Comparison of ENCODE assay signal across 8 cellular contexts in the genomic region with DNA sequence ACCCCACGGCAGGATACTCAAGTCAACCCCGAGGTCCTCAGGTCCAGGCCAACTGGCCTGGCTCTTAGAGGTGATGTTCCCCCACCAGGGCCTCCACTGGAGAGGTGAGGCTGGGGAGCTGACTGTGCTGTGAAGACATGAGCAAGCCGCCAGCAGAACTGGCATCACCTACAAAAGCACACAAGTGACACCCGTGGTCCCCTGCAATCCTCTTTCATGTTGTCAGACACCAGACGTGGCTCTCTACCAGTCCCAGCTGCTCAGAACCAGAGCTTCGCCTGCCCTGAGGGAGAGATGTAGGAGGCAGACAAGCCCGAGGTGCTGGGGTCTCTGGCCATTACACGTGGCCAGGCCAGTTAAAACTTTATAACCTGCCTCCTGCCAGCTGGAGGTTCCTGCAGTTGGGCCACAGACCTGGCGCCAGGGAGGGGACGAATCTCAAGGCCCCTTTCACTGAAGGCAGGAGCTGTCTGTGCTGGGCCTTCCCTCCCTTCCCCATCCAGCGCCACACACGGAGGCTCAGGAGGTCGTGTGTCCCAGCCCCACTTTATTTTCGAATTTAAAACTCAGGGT. TPM values are rescaled to one million over a fixed set of nuclear protein-coding genes. Genes with fewer than 3 reads are reported as not detected.
DNase-seq lines count a peak whose midpoint lies in the region; ATAC-seq and TF ChIP-seq lines count a peak whose summit lies in the region.

No MANE protein-coding gene starts in this region.

- H3K4me2 ChIP-seq in KMS-11, result peak overlapping the region; percentile 89

- peaks cover 36% of the 10 kb centered on the region for H3K4me1 Mint-ChIP-seq in CD4-positive, alpha-beta T cell (ENCODE audit: low read depth)
- H3K4me1 Mint-ChIP-seq in natural killer cell, result peaks cover 20 to 21% of the 10 kb centered on the region in 2 donors

- peaks cover 9% of the 10 kb centered on the region for H4K20me1 ChIP-seq in KMS-11 (ENCODE audit: insufficient read depth)

- H3K4me3 Mint-ChIP-seq in CD4-positive, alpha-beta T cell, result peak overlapping the region; percentile 87
- peak overlapping the region; percentile 63 for H3K4me3 Mint-ChIP-seq in natural killer cell

- CTCF ChIA-PET in CD4-positive, alpha-beta T cell (lab: Charles Lee), result interaction anchor here (0.6 to 5.0 kb wide), 3 partner anchors 16 to 45 kb away, joined by 3 to 105 read pairs (median 3); no protein-coding TSS in a partner anchor

- no peaks in the 10 kb centered on the region for H3K27me3 Mint-ChIP-seq in CD4-positive, alpha-beta T cell
- H3K27me3 Mint-ChIP-seq in natural killer cell (ENCODE audit: low read depth in 2 of 2), result no peaks in the 10 kb centered on the region

- 33% methylated on average over 7 to 14 of the region's 14 CpGs for WGBS in body of pancreas, 2 donors
- 46 to 49% methylated on average over 14 of the region's 14 CpGs for WGBS in aorta, 2 donors

- no peaks in the 10 kb centered on the region for H3K27me3 ChIP-seq in CD4-positive, alpha-beta T cell (ENCODE audit: control insufficient read depth, insufficient read depth, low read length)
- H3K27me3 ChIP-seq in KMS-11 (ENCODE audit: insufficient read depth, low read depth), result no peaks in the 10 kb centered on the region
- H3K27me3 ChIP-seq in body of pancreas, result no peaks in the 10 kb centered on the region
- H3K27me3 ChIP-seq in aorta (ENCODE audit: control insufficient read depth in 1 of 2, insufficient read depth in 2 of 2, low read length in 1 of 2), result no peaks in the 10 kb centered on the region

- no peak overlapping the region for H3K4me3 ChIP-seq in KMS-11 (IDR thresholded peaks at IDR 0.05; ENCODE audit: insufficient read depth, low read depth, low read length)
- H3K4me3 ChIP-seq in body of pancreas, result no peak overlapping the region
- no peak overlapping the region for H3K4me3 ChIP-seq in aorta (ENCODE audit: low read length in 2 of 2)

- DNase-seq in CD4-positive, alpha-beta T cell, result peak in 6 of 10 experiments; percentile 5 to 32 (median 10)
- DNase-seq in body of pancreas, result peak in 1 of 4 donors; percentile 34
- no peak for DNase-seq in natural killer cell
- no peak for DNase-seq in aorta
- no peak for DNase-seq in NCI-H510A treated with DMSO at 0.1 percent for 48 hours (lab: John Stamatoyannopoulos, UW)
- DNase-seq in SK-N-DZ (ENCODE audit: low spot score), result no peak

- H3K9ac ChIP-seq in KMS-11, result peak overlapping the region; percentile 69; the same call in 1 of the 2 replicates

- peaks cover 5% of the 10 kb centered on the region; the same call in 1 of the 2 replicates for H3K79me2 ChIP-seq in KMS-11 (ENCODE audit: insufficient read depth, low read depth)

- peaks cover 49% of the 10 kb centered on the region for H3K36me3 Mint-ChIP-seq in CD4-positive, alpha-beta T cell (ENCODE audit: low read depth)
- peaks cover 6% of the 10 kb centered on the region for H3K36me3 Mint-ChIP-seq in natural killer cell

- TF ChIP-seq CTCF in CD4-positive, alpha-beta T cell (IDR thresholded peaks at IDR 0.05), result no peak
- TF ChIP-seq CTCF in KMS-11 (conservative IDR thresholded peaks at IDR 0.05; ENCODE audit: low read depth, low read length) (no peak), body of pancreas (IDR thresholded peaks at IDR 0.05) (no peak), natural killer cell (IDR thresholded peaks at IDR 0.05) (no peak)

- H3K27ac ChIP-seq in CD4-positive, alpha-beta T cell (ENCODE audit: low read depth, low read length), result peak overlapping the region; percentile 73
- H3K27ac ChIP-seq in KMS-11, result peak overlapping the region; percentile 56; the same call in 1 of the 2 replicates
- H3K27ac ChIP-seq in body of pancreas, result peak overlapping the region; percentile 89 to 95 (median 93)
- peak overlapping the region in 1 of 2 donors; percentile 52 for H3K27ac ChIP-seq in aorta (ENCODE audit: low read depth in 1 of 2, low read length in 2 of 2)

- peak overlapping the region; percentile 6; the same call in 1 of the 2 replicates for H2AFZ ChIP-seq in KMS-11 (ENCODE audit: low read depth)

- intact Hi-C loops in CD4-positive, alpha-beta T cell (cut with DNase I, micrococcal nuclease), result loop anchor here (1.0 to 10.0 kb wide), 10 partner anchors 20 to 1359 kb away; partner anchors contain the start of genes SAMD8 (in 2 of the 2), VDAC2 (in 2 of the 2), ADK (in 1 of the 2) and AP3M1 (in 1 of the 2)
- intact Hi-C loops in body of pancreas (cut with DNase I) (no loop called here), natural killer cell (cut with micrococcal nuclease) (loop anchor here (1.0 to 2.0 kb wide), 2 partner anchors 23 to 123 kb away; partner anchors contain the start of genes SAMD8 and VDAC2), aorta (cut with DNase I) (loop anchor here (2.0 to 5.0 kb wide), 3 partner anchors 46 to 123 kb away; partner anchors contain the start of gene SAMD8 (in 2 of the 2))

- no peaks in the 10 kb centered on the region for H3K9me3 Mint-ChIP-seq in CD4-positive, alpha-beta T cell
- H3K9me3 Mint-ChIP-seq in natural killer cell, result no peaks in the 10 kb centered on the region

- no peak for ATAC-seq in CD4-positive, alpha-beta T cell (ENCODE audit: poor library complexity)
- ATAC-seq in body of pancreas (no peak), natural killer cell (no peak), GM18909 (IDR thresholded peaks at IDR 0.05; ENCODE audit: poor library complexity, unreplicated experiment) (no peak), aorta (ENCODE audit: low FRiP score) (no peak)

- no peak for TF ChIP-seq POLR2A in body of pancreas (IDR thresholded peaks at IDR 0.05)

- H3K27ac Mint-ChIP-seq in CD4-positive, alpha-beta T cell, result peak overlapping the region; percentile 90
- peak overlapping the region; percentile 86 to 94 for H3K27ac Mint-ChIP-seq in natural killer cell

- H3K36me3 ChIP-seq in KMS-11 (ENCODE audit: insufficient read depth) (peaks cover 6% of the 10 kb centered on the region; the same call in 1 of the 2 replicates), body of pancreas (replicated peaks in 1 of 2; ENCODE audit: insufficient read depth in 1 of 2, low read depth in 2 of 2) (peaks cover 0 to 9% of the 10 kb centered on the region in 2 donors), aorta (ENCODE audit: control insufficient read depth in 1 of 2, insufficient read depth in 2 of 2, low read length in 1 of 2) (no peaks in the 10 kb centered on the region)

- POLR2A ChIA-PET in CD4-positive, alpha-beta T cell (lab: Charles Lee), result interaction anchor here (1.2 to 9.2 kb wide), 6 partner anchors 9 to 407 kb away, joined by 4 to 208 read pairs (median 10); partner anchors contain the start of genes KAT6B, SAMD8 and VDAC2

- H3K4me1 ChIP-seq in KMS-11 (ENCODE audit: low read depth, poor library complexity, severe bottlenecking) (peaks cover 37% of the 10 kb centered on the region), body of pancreas (peaks cover 60% of the 10 kb centered on the region), aorta (ENCODE audit: control insufficient read depth in 1 of 2, insufficient read depth in 2 of 2, low read length in 2 of 2) (no peaks in the 10 kb centered on the region)

- H3K9me3 ChIP-seq in CD4-positive, alpha-beta T cell (ENCODE audit: control insufficient read depth, low read length), result no peaks in the 10 kb centered on the region
- H3K9me3 ChIP-seq in body of pancreas, result no peaks in the 10 kb centered on the region
- no peaks in the 10 kb centered on the region for H3K9me3 ChIP-seq in aorta (ENCODE audit: control insufficient read depth, low read length)

RNA-seq across cellular contexts. Expression of gene COMTD1, which starts 2.2 kb away (rescaled TPM):
- 10 to 100 TPM in 1 of 2 experiments, 1 to 10 TPM in 1; 9.5 to 10.5 TPM for total RNA-seq in CD4-positive, alpha-beta T cell
- total RNA-seq in body of pancreas (100 to 1,000 TPM; 156 to 301 TPM), natural killer cell (10 to 100 TPM; 19.9 to 25.1 (median 20.1) TPM), aorta (10 to 100 TPM; 12.9 to 14.3 TPM)
- 10 to 100 TPM; 31.1 to 60.8 TPM for polyA plus RNA-seq in aorta
- 32.1 and 37.4 TPM in 2 replicates for polyA plus RNA-seq in SK-N-DZ (2014; cell fraction: cytosol; rRNA removed)
- polyA plus RNA-seq in SK-N-DZ (2014; cell fraction: nucleus; rRNA removed), result 116 and 123 TPM in 2 replicates

RNA-seq across cellular contexts. Expression of gene VDAC2, which starts 22.9 kb away (rescaled TPM):
- total RNA-seq in CD4-positive, alpha-beta T cell, result 100 to 1,000 TPM; 141 to 147 TPM
- total RNA-seq in body of pancreas (10 to 100 TPM; 52.7 to 71.3 TPM), natural killer cell (100 to 1,000 TPM; 110 to 124 (median 117) TPM), aorta (100 to 1,000 TPM; 103 to 108 TPM)
- polyA plus RNA-seq in aorta, result 100 to 1,000 TPM; 120 to 183 TPM
- polyA plus RNA-seq in SK-N-DZ (2014; cell fraction: cytosol; rRNA removed), result 283 and 329 TPM in 2 replicates
- polyA plus RNA-seq in SK-N-DZ (2014; cell fraction: nucleus; rRNA removed), result 217 and 226 TPM in 2 replicates

Comparison
In these comparisons a context has a peak if more than half of its experiments do, and no peak if none do; other contexts are left out.
1. DNase-seq: peak in CD4-positive, alpha-beta T cell (6 of 10); none in natural killer cell (single experiment), aorta (0 of 2), NCI-H510A treated with DMSO at 0.1 percent for 48 hours (single experiment) and SK-N-DZ (single experiment).
2. RNA of gene COMTD1, which starts 2.2 kb away (total RNA-seq): 156 to 301 TPM in body of pancreas; 19.9 to 25.1 TPM in natural killer cell, 12.9 to 14.3 TPM in aorta and 9.5 to 10.5 TPM in CD4-positive, alpha-beta T cell; every median in the first group is over 4 times any median in the second.